22 cellular contexts compared by ENCODE assay signal in the genomic region with DNA sequence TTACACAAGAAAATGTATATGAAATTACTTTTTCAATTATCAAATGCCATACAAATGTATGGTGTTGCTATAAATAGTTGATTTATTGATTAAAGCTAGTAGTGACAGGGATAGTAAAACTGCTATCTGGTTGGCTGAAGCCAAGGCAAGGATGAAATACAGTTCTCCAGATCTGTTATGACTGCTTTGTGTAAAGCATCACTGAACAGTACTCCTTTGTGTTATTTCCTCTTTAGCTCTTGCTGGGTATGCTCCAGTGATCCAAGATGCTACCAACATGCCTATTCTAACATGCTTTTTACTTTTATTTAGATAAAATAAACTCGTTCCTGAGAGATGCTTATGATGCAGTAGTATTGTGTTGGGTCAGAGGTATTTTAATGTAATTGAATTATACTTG.
"Had no signal": no experiment of that assay in that cellular context is flagged by ENCODE, and none has a peak within 500 bp of the region (broad histone marks: within the 10 kb centered on the region; RNA-seq: fewer than 3 reads in every experiment).

No MANE protein-coding gene starts in this region.

- H3K36me3 Mint-ChIP-seq: natural killer cell treated with Interleukin-12 subunit alpha and Interleukin-12 subunit beta and Interleukin-15 and Interleukin-18, amount 100 ng/mL, for 72 hours had no signal

- H3K27me3 ChIP-seq: ascending aorta, breast epithelium, testis, upper lobe of left lung had no signal

- DNase-seq: activated CD4-positive, alpha-beta T cell treated with anti-CD3 and anti-CD28 coated beads, Interleukin-2, amount 50 U/mL, for 4 hours; activated CD4-positive, CD25-positive, alpha-beta regulatory T cell treated with anti-CD3 and anti-CD28 coated beads, Interleukin-2, amount 50 U/mL, for 72 hours; activated naive CD4-positive, alpha-beta T cell treated with anti-CD3 and anti-CD28 coated beads for 36 hours; dermis blood vessel endothelial cell; effector memory CD8-positive, alpha-beta T cell; heart right ventricle; mammary epithelial cell; mucosa of descending colon; nucleus accumbens; right cardiac atrium; stimulated activated CD4-positive, alpha-beta T cell treated with anti-CD3 and anti-CD28 coated beads, Interleukin-4, amount 100 ng/mL, for 4 hours; stimulated activated naive CD8-positive, alpha-beta T cell treated with anti-CD3 and anti-CD28 coated beads, Interleukin-15, amount 100 ng/mL, for 72 hours; T1000; testis; upper lobe of left lung had no signal

- H3K36me3 ChIP-seq: ascending aorta, breast epithelium, heart right ventricle, upper lobe of left lung had no signal

- H3K4me1 ChIP-seq: breast epithelium had no signal

- ATAC-seq: effector memory CD8-positive, alpha-beta T cell; heart right ventricle; left lobe of liver; mucosa of descending colon; natural killer cell treated with Interleukin-12 subunit alpha and Interleukin-12 subunit beta and Interleukin-15 and Interleukin-18, amount 100 ng/mL, for 72 hours; right cardiac atrium; stimulated activated naive CD8-positive, alpha-beta T cell treated with anti-CD3 and anti-CD28 coated beads, Interleukin-15, amount 100 ng/mL, for 72 hours had no signal

- H3K4me3 ChIP-seq: ascending aorta, breast epithelium, heart right ventricle, mucosa of descending colon, skin epidermis, testis, upper lobe of left lung had no signal

- H3K9me3 Mint-ChIP-seq: activated naive CD4-positive, alpha-beta T cell treated with anti-CD3 and anti-CD28 coated beads for 36 hours; activated T-helper 2 cell treated with anti-CD3 and anti-CD28 coated beads, Interferon-gamma antibody, Interleukin-2, Interleukin-4, amounts not matched to agents 10 μg/mL and 5 μg/mL and 100 μg/mL, durations not matched to agents 14 hours and 24 hours and 36 hours; effector memory CD8-positive, alpha-beta T cell; natural killer cell treated with Interleukin-12 subunit alpha and Interleukin-12 subunit beta and Interleukin-15 and Interleukin-18, amount 100 ng/mL, for 72 hours; stimulated activated naive CD8-positive, alpha-beta T cell treated with anti-CD3 and anti-CD28 coated beads, Interleukin-15, amount 100 ng/mL, for 72 hours had no signal

- H3K9me3 ChIP-seq: ascending aorta, breast epithelium, heart right ventricle, mucosa of descending colon, testis, upper lobe of left lung had no signal

- H3K27ac Mint-ChIP-seq: activated naive CD4-positive, alpha-beta T cell treated with anti-CD3 and anti-CD28 coated beads for 36 hours; activated T-helper 2 cell treated with anti-CD3 and anti-CD28 coated beads, Interferon-gamma antibody, Interleukin-2, Interleukin-4, amounts not matched to agents 10 μg/mL and 5 μg/mL and 100 μg/mL, durations not matched to agents 14 hours and 24 hours and 36 hours; effector memory CD8-positive, alpha-beta T cell; natural killer cell treated with Interleukin-12 subunit alpha and Interleukin-12 subunit beta and Interleukin-15 and Interleukin-18, amount 100 ng/mL, for 72 hours; stimulated activated naive CD8-positive, alpha-beta T cell treated with anti-CD3 and anti-CD28 coated beads, Interleukin-15, amount 100 ng/mL, for 72 hours had no signal

- H3K27ac ChIP-seq: ascending aorta, breast epithelium, epithelial cell of prostate, heart right ventricle, skin epidermis, testis, upper lobe of left lung had no signal

- H3K4me3 Mint-ChIP-seq: activated naive CD4-positive, alpha-beta T cell treated with anti-CD3 and anti-CD28 coated beads for 36 hours; effector memory CD8-positive, alpha-beta T cell; natural killer cell treated with Interleukin-12 subunit alpha and Interleukin-12 subunit beta and Interleukin-15 and Interleukin-18, amount 100 ng/mL, for 72 hours; stimulated activated naive CD8-positive, alpha-beta T cell treated with anti-CD3 and anti-CD28 coated beads, Interleukin-15, amount 100 ng/mL, for 72 hours had no signal
